In the genomic region with DNA sequence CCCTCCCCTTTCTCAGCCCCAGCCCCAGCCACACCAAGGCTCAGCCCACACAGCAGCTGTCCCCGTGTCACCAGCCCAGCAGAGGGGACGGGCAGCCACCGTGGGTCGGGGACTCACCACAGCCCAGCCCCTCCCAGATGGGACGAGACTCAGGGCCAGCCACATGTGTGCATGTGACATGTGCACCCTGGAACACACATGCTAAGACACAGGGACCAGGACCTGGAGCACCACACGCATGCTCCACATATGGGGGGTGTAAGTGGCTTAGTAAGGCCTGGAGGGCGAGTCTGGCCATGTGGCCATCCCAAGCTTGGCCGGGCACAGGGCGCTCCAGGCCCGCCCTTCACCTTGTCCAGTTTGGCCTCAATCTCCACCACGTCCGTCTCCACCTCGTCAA, we compare ENCODE assay signal across 2 cellular contexts.
A peak's percentile ranks its signal among the peaks of the same experiment; 100 is the strongest.
TF ChIP-seq lines count a peak whose summit lies in the region.

No MANE protein-coding gene starts in this region.

TF ChIP-seq in HepG2, 621 proteins besides CTCF, POLR2A, EP300 and RAD21:
- TF ChIP-seq, protein P1, sequence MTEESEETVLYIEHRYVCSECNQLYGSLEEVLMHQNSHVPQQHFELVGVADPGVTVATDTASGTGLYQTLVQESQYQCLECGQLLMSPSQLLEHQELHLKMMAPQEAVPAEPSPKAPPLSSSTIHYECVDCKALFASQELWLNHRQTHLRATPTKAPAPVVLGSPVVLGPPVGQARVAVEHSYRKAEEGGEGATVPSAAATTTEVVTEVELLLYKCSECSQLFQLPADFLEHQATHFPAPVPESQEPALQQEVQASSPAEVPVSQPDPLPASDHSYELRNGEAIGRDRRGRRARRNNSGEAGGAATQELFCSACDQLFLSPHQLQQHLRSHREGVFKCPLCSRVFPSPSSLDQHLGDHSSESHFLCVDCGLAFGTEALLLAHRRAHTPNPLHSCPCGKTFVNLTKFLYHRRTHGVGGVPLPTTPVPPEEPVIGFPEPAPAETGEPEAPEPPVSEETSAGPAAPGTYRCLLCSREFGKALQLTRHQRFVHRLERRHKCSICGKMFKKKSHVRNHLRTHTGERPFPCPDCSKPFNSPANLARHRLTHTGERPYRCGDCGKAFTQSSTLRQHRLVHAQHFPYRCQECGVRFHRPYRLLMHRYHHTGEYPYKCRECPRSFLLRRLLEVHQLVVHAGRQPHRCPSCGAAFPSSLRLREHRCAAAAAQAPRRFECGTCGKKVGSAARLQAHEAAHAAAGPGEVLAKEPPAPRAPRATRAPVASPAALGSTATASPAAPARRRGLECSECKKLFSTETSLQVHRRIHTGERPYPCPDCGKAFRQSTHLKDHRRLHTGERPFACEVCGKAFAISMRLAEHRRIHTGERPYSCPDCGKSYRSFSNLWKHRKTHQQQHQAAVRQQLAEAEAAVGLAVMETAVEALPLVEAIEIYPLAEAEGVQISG (CRISPR knock-in tag; IDR thresholded peaks at IDR 0.05): no peak
- TF ChIP-seq, protein P2, sequence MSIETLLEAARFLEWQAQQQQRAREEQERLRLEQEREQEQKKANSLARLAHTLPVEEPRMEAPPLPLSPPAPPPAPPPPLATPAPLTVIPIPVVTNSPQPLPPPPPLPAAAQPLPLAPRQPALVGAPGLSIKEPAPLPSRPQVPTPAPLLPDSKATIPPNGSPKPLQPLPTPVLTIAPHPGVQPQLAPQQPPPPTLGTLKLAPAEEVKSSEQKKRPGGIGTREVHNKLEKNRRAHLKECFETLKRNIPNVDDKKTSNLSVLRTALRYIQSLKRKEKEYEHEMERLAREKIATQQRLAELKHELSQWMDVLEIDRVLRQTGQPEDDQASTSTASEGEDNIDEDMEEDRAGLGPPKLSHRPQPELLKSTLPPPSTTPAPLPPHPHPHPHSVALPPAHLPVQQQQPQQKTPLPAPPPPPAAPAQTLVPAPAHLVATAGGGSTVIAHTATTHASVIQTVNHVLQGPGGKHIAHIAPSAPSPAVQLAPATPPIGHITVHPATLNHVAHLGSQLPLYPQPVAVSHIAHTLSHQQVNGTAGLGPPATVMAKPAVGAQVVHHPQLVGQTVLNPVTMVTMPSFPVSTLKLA (IDR thresholded peaks at IDR 0.05): peak; percentile 79

TF ChIP-seq in neural cell, 6 proteins besides CTCF, POLR2A, EP300 and RAD21:
- TF ChIP-seq SMC3 (conservative IDR thresholded peaks at IDR 0.05; ENCODE audit: poor library complexity) (no peak), EZH2 (IDR thresholded peaks at IDR 0.05; ENCODE audit: borderline replicate concordance, insufficient read depth, low read length, poor library complexity, severe bottlenecking) (no peak), TAF1 (IDR thresholded peaks at IDR 0.05; ENCODE audit: low read depth) (no peak), POLR2AphosphoS5 (IDR thresholded peaks at IDR 0.05) (no peak), MXI1 (conservative IDR thresholded peaks at IDR 0.05; ENCODE audit: poor library complexity, severe bottlenecking) (no peak)
- TF ChIP-seq, protein P3, sequence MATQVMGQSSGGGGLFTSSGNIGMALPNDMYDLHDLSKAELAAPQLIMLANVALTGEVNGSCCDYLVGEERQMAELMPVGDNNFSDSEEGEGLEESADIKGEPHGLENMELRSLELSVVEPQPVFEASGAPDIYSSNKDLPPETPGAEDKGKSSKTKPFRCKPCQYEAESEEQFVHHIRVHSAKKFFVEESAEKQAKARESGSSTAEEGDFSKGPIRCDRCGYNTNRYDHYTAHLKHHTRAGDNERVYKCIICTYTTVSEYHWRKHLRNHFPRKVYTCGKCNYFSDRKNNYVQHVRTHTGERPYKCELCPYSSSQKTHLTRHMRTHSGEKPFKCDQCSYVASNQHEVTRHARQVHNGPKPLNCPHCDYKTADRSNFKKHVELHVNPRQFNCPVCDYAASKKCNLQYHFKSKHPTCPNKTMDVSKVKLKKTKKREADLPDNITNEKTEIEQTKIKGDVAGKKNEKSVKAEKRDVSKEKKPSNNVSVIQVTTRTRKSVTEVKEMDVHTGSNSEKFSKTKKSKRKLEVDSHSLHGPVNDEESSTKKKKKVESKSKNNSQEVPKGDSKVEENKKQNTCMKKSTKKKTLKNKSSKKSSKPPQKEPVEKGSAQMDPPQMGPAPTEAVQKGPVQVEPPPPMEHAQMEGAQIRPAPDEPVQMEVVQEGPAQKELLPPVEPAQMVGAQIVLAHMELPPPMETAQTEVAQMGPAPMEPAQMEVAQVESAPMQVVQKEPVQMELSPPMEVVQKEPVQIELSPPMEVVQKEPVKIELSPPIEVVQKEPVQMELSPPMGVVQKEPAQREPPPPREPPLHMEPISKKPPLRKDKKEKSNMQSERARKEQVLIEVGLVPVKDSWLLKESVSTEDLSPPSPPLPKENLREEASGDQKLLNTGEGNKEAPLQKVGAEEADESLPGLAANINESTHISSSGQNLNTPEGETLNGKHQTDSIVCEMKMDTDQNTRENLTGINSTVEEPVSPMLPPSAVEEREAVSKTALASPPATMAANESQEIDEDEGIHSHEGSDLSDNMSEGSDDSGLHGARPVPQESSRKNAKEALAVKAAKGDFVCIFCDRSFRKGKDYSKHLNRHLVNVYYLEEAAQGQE (IDR thresholded peaks at IDR 0.05; ENCODE audit: borderline replicate concordance): no peak
